ENCODE assay signal across 10 cellular contexts in genomic region chr21:43939443-43940328, GRCh38.
DNase-seq lines count a peak whose midpoint lies in the region; ATAC-seq and TF ChIP-seq lines count a peak whose summit lies in the region.
"Had no signal": no experiment of that assay in that cellular context is flagged by ENCODE, and none has a peak within 500 bp of the region (broad histone marks: within the 10 kb centered on the region; RNA-seq: fewer than 3 reads in every experiment).

No MANE protein-coding gene starts in this region.

- H3K27ac ChIP-seq in Karpas-422 (ENCODE audit: low read length) (no peak overlapping the region), psoas muscle (peak overlapping the region; percentile 16)
- H3K27ac ChIP-seq: foreskin keratinocyte had no signal

- no peaks in the 10 kb centered on the region for H3K27me3 Mint-ChIP-seq in activated CD4-positive, alpha-beta T cell treated with anti-CD3 and anti-CD28 coated beads, Interleukin-2, amount 10 ng/mL, durations not matched to agents 7 days and 5 days
- no peaks in the 10 kb centered on the region for H3K27me3 Mint-ChIP-seq in central memory CD8-positive, alpha-beta T cell

- intact Hi-C loops in psoas muscle (cut with DNase I): loop anchor here (2.0 to 5.0 kb wide), 3 partner anchors 77 to 129 kb away; no protein-coding TSS in a partner anchor

- H3K27me3 ChIP-seq in Karpas-422 (ENCODE audit: low read length) (no peaks in the 10 kb centered on the region), psoas muscle (ENCODE audit: insufficient read depth in 3 of 3, low read length in 2 of 3) (no peaks in the 10 kb centered on the region)
- H3K27me3 ChIP-seq: foreskin keratinocyte had no signal

- H3K9me3 ChIP-seq in Karpas-422 (ENCODE audit: low read length): no peaks in the 10 kb centered on the region
- H3K9me3 ChIP-seq in psoas muscle: no peaks in the 10 kb centered on the region
- H3K9me3 ChIP-seq: HAP-1 had no signal

- H3K9me3 Mint-ChIP-seq in activated CD4-positive, alpha-beta T cell treated with anti-CD3 and anti-CD28 coated beads, Interleukin-2, amount 10 ng/mL, durations not matched to agents 7 days and 5 days: no peaks in the 10 kb centered on the region
- H3K9me3 Mint-ChIP-seq in central memory CD8-positive, alpha-beta T cell: no peaks in the 10 kb centered on the region

- H3K36me3 Mint-ChIP-seq in activated CD4-positive, alpha-beta T cell treated with anti-CD3 and anti-CD28 coated beads, Interleukin-2, amount 10 ng/mL, durations not matched to agents 7 days and 5 days (ENCODE audit: low read depth): peaks cover 3% of the 10 kb centered on the region
- peaks cover 11% of the 10 kb centered on the region for H3K36me3 Mint-ChIP-seq in central memory CD8-positive, alpha-beta T cell (ENCODE audit: insufficient read depth)

- no peak for ATAC-seq in central memory CD8-positive, alpha-beta T cell (replicated peaks; ENCODE audit: extremely low read depth, poor library complexity, severe bottlenecking)
- peak in 1 of 4 donors; percentile 4 for ATAC-seq in psoas muscle

- peaks cover 19% of the 10 kb centered on the region for H3K4me1 Mint-ChIP-seq in activated CD4-positive, alpha-beta T cell treated with anti-CD3 and anti-CD28 coated beads, Interleukin-2, amount 10 ng/mL, durations not matched to agents 7 days and 5 days
- H3K4me1 Mint-ChIP-seq in central memory CD8-positive, alpha-beta T cell: peaks cover 27% of the 10 kb centered on the region

- H3K79me2 ChIP-seq in Karpas-422 (ENCODE audit: low read length): peaks cover 43% of the 10 kb centered on the region

- no peaks in the 10 kb centered on the region for H3K9me2 ChIP-seq in Karpas-422 (replicated peaks; ENCODE audit: insufficient read depth, low read length)

- WGBS in psoas muscle, 3 donors: 62 to 73% (median 67%) methylated on average over 30 of the region's 30 CpGs

- CTCF ChIA-PET in activated CD4-positive, alpha-beta T cell treated with anti-CD3 and anti-CD28 coated beads, Interleukin-2, amount 10 ng/mL, durations not matched to agents 7 days and 5 days (lab: Charles Lee): interaction anchor here (0.6 to 1.4 kb wide), 6 partner anchors 10 to 1166 kb away, joined by 3 to 4 read pairs (median 4); no protein-coding TSS in a partner anchor

- no peak for TF ChIP-seq CTCF in psoas muscle (IDR thresholded peaks at IDR 0.05)

- H3K4me2 ChIP-seq in Karpas-422 (ENCODE audit: low read depth, low read length, poor library complexity, severe bottlenecking): peak overlapping the region; percentile 82

- peaks cover 24% of the 10 kb centered on the region for H3K4me1 ChIP-seq in Karpas-422 (ENCODE audit: low read length)
- peaks cover 42% of the 10 kb centered on the region for H3K4me1 ChIP-seq in psoas muscle
- H3K4me1 ChIP-seq: foreskin keratinocyte had no signal

- no peak overlapping the region; the same call in 1 of the 2 replicates for H3K4me3 ChIP-seq in Karpas-422 (ENCODE audit: low read length)
- H3K4me3 ChIP-seq in psoas muscle: peak overlapping the region; percentile 58

- 0 out of 2 replicates have a peak, but pooled peaks cover 5% of the 10 kb centered on the region for H4K20me1 ChIP-seq in Karpas-422 (ENCODE audit: insufficient read depth, low read depth, low read length)

- POLR2A ChIA-PET in activated CD4-positive, alpha-beta T cell treated with anti-CD3 and anti-CD28 coated beads, Interleukin-2, amount 10 ng/mL, durations not matched to agents 7 days and 5 days (lab: Charles Lee): interaction anchor here (0.6 kb wide), 2 partner anchors 16 to 193 kb away, joined by 3 read pairs; no protein-coding TSS in a partner anchor

- H3K36me3 ChIP-seq in Karpas-422 (ENCODE audit: insufficient read depth, low read length) (no peaks in the 10 kb centered on the region), psoas muscle (ENCODE audit: insufficient read depth in 1 of 2, low read depth in 1 of 2) (no peaks in the 10 kb centered on the region)
- H3K36me3 ChIP-seq: HAP-1 had no signal

- peak overlapping the region; percentile 77; the same call in 1 of the 2 replicates for H3K9ac ChIP-seq in Karpas-422 (ENCODE audit: low read length)

- peak overlapping the region; percentile 84 for H3K27ac Mint-ChIP-seq in activated CD4-positive, alpha-beta T cell treated with anti-CD3 and anti-CD28 coated beads, Interleukin-2, amount 10 ng/mL, durations not matched to agents 7 days and 5 days
- peak overlapping the region; percentile 51 for H3K27ac Mint-ChIP-seq in central memory CD8-positive, alpha-beta T cell (ENCODE audit: low read depth)

- no peak overlapping the region for H2AFZ ChIP-seq in Karpas-422 (ENCODE audit: low read length)

- no peak for DNase-seq in activated CD4-positive, alpha-beta T cell treated with anti-CD3 and anti-CD28 coated beads, Interleukin-2, amount 10 ng/mL, durations not matched to agents 7 days and 5 days
- no peak for DNase-seq in activated CD4-positive, alpha-beta T cell treated with anti-CD3 and anti-CD28 coated beads for 4 hours
- no peak for DNase-seq in Karpas-422
- no peak for DNase-seq in central memory CD8-positive, alpha-beta T cell (ENCODE audit: low spot score in 2 of 2)
- DNase-seq in psoas muscle: peak in 1 of 2 donors; percentile 8
- no peak for DNase-seq in midbrain (lab: John Stamatoyannopoulos, UW)
- DNase-seq in NCI-H1417 (lab: John Stamatoyannopoulos, UW): no peak
- no peak for DNase-seq in activated gamma-delta T cell (lab: John Stamatoyannopoulos, UW)

- H3K4me3 Mint-ChIP-seq in activated CD4-positive, alpha-beta T cell treated with anti-CD3 and anti-CD28 coated beads, Interleukin-2, amount 10 ng/mL, durations not matched to agents 7 days and 5 days: peak overlapping the region; percentile 78
- peak overlapping the region; percentile 78 for H3K4me3 Mint-ChIP-seq in central memory CD8-positive, alpha-beta T cell
